30 cellular contexts compared by ENCODE assay signal in the genomic region with DNA sequence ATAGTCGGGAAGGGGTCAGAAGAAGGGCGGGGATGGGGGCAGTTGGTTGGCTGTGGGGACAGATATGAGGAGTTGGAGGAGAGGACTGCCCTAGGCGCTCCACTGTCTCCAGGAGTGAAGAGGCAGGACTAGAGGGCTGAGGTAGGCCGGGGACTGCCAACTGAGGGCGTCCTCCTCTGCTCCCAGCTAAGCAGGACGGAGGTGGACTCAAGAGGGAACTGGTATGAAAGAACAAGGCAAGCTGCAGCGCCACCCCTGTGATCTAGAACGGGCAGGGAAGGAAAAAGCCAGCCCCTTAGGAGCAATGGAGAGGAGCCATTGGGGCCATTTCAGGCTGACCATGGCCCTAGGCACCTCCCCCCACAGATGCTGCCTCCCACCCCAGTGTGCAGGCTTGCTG. TPM values are rescaled to one million over a fixed set of nuclear protein-coding genes. Genes with fewer than 3 reads are reported as not detected.
"Had no signal": no experiment of that assay in that cellular context is flagged by ENCODE, and none has a peak within 500 bp of the region (broad histone marks: within the 10 kb centered on the region; RNA-seq: fewer than 3 reads in every experiment).

No MANE protein-coding gene starts in this region.

- DNase-seq: stimulated activated CD4-positive, alpha-beta T cell treated with anti-CD3 and anti-CD28 coated beads, Interleukin-2, amount 100 ng/mL, for 48 hours; stimulated activated CD4-positive, alpha-beta T cell treated with anti-CD3 and anti-CD28 coated beads, Interleukin-4, amount 100 ng/mL, for 1 hour; stimulated activated CD4-positive, alpha-beta T cell treated with anti-CD3 and anti-CD28 coated beads, Interleukin-4, amount 100 ng/mL, for 24 hours; stimulated activated CD4-positive, alpha-beta T cell treated with anti-CD3 and anti-CD28 coated beads, Interleukin-4, amount 100 ng/mL, for 4 hours; stimulated activated CD8-positive, alpha-beta memory T cell treated with anti-CD3 and anti-CD28 coated beads, Interleukin-4, amount 100 ng/mL, for 48 hours; stimulated activated naive B cell treated with anti-CD40 and anti-IgM and Interleukin-4, amounts not matched to agents 10 μg/mL and 1 μg/mL and 100 μg/mL, for 72 hours; stimulated activated naive CD4-positive, alpha-beta T cell; stimulated activated naive CD4-positive, alpha-beta T cell treated with Interleukin-2 at 50 U/mL for 16 hours; stimulated activated naive CD8-positive, alpha-beta T cell treated with anti-CD3 and anti-CD28 coated beads, Interleukin-15, amount 100 ng/mL, for 72 hours; stimulated activated naive CD8-positive, alpha-beta T cell treated with anti-CD3 and anti-CD28 coated beads, Interleukin-15, Interleukin-2, amounts not matched to agents 100 U/mL and 50 U/mL, for 24 hours; stomach; substantia nigra; testis; thyroid gland; tibial artery; transverse colon; trophoblast cell; upper lobe of left lung; upper lobe of right lung; uterus had no signal

- H3K27ac ChIP-seq: stomach, suprapubic skin, testis, thoracic aorta, thyroid gland, tibial artery, tibial nerve, transverse colon, upper lobe of left lung, upper lobe of right lung, uterus, vagina had no signal

- H3K4me3 ChIP-seq: stomach, suprapubic skin, testis, thoracic aorta, thyroid gland, tibial artery, tibial nerve, transverse colon, upper lobe of left lung, upper lobe of right lung, uterus, vagina had no signal

- H3K4me1 ChIP-seq: stomach, suprapubic skin, testis, thyroid gland, tibial artery, tibial nerve, transverse colon, upper lobe of left lung, upper lobe of right lung, uterus, vagina had no signal

- H3K9me3 ChIP-seq: stomach, suprapubic skin, testis, thoracic aorta, thyroid gland, tibial artery, tibial nerve, transverse colon, upper lobe of left lung, upper lobe of right lung, uterus, vagina had no signal

- FAIRE-seq: urothelium cell line had no signal

- H3K36me3 ChIP-seq: stomach, suprapubic skin, thoracic aorta, thyroid gland, tibial artery, tibial nerve, transverse colon, upper lobe of left lung, upper lobe of right lung, uterus, vagina had no signal

- ATAC-seq: stimulated activated effector memory CD8-positive, alpha-beta T cell treated with anti-CD3 and anti-CD28 coated beads, Interleukin-12 subunit alpha, Interleukin-12 subunit beta, amount 100 ng/mL, for 72 hours; stimulated activated memory B cell treated with anti-CD40 and anti-IgM and Interleukin-4, amounts not matched to agents 10 μg/mL and 1 μg/mL and 100 μg/mL, for 72 hours; stimulated activated naive B cell treated with anti-CD40 and anti-IgM and Interleukin-4, amounts not matched to agents 10 μg/mL and 1 μg/mL and 100 μg/mL, for 72 hours; stimulated activated naive CD8-positive, alpha-beta T cell treated with anti-CD3 and anti-CD28 coated beads, Interleukin-15, amount 100 ng/mL, for 72 hours; stimulated activated naive CD8-positive, alpha-beta T cell treated with anti-CD3 and anti-CD28 coated beads, Interleukin-15, Interleukin-2, amounts not matched to agents 100 U/mL and 50 U/mL, for 24 hours; upper lobe of right lung had no signal

- H3K27me3 ChIP-seq: stomach, suprapubic skin, testis, thyroid gland, tibial artery, tibial nerve, transverse colon, upper lobe of left lung, upper lobe of right lung, uterus, vagina had no signal

RNA-seq across cellular contexts. Expression of gene BEND2, which starts 14.0 kb away (rescaled TPM):
- total RNA-seq: stomach, subcutaneous adipose tissue, suprapubic skin, thoracic aorta, transverse colon, upper lobe of right lung, ureter, urinary bladder, uterus, vagina had no signal
- polyA plus RNA-seq: urinary bladder had no signal
